1 cellular context compared by ENCODE assay signal in the genomic region with DNA sequence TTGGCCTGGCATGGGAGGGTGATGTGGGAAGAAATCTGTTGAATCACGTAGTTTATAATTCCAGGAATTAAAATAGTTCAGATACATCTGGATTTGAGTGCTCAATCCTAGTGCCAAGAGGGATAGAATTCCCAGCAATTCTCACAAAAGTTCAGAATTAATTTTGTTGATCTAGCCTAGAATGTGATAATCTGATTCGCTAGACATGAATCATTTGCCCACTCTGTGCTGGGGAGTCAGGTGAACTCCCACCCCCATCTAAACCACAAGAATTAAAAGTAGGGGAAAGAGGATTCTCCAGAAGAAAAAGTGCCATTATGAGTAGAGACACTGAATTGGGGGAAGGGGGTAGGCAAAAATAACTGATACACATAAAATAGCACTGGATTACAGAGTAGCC.
TF ChIP-seq lines count a peak whose summit lies in the region.

No MANE protein-coding gene starts in this region.

TF ChIP-seq in HEK293, 187 proteins besides CTCF, POLR2A, EP300 and RAD21 (continued from another document):
- TF ChIP-seq ZNF571 (tag by site-specific recombination; IDR thresholded peaks at IDR 0.05), result no peak
